ENCODE assay signal across 9 cellular contexts in the genomic region with DNA sequence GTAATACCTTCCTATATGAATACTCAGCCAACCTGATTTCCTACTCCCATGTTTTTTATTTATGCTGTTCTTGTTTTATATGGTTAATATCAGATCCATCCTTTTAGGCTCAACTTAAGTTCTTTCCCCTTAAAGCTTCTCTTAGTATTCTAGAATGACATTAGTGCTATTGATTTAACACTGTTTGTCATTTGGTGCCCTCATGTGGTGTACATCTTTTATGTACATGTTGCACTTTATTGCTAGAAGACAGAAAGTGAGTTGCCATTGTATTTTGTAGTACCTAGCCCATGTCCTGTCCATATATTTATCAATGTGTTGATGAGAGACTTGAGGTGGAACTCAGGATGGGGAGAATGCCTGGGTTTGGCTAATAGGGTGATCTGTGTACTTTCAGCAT. TPM values are rescaled to one million over a fixed set of nuclear protein-coding genes. Genes with fewer than 3 reads are reported as not detected.
DNase-seq lines count a peak whose midpoint lies in the region; ATAC-seq and TF ChIP-seq lines count a peak whose summit lies in the region.
"Had no signal": no experiment of that assay in that cellular context is flagged by ENCODE, and none has a peak within 500 bp of the region (broad histone marks: within the 10 kb centered on the region; RNA-seq: fewer than 3 reads in every experiment).

No MANE protein-coding gene starts in this region.

- DNase-seq in SIG-M5 treated with dmso at 0.1 percent for 504 hours (lab: John Stamatoyannopoulos, UW; ENCODE audit: unreplicated experiment) (peak; percentile 48), SIG-M5 (lab: John Stamatoyannopoulos, UW) (no peak), NAMALWA (ENCODE audit: low spot score) (peak; percentile 71), osteoblast (ENCODE audit: insufficient read length, low spot score, missing footprints) (peak; percentile 92), gastrocnemius medialis (no peak), cortex of kidney (lab: John Stamatoyannopoulos, UW) (no peak)

- peaks cover 15% of the 10 kb centered on the region for H3K27me3 Mint-ChIP-seq in brain

- intact Hi-C loops in gastrocnemius medialis (cut with DNase I; ENCODE audit: low total_unique reads) = no loop called here

- H3K36me3 Mint-ChIP-seq in brain = peaks cover 13% of the 10 kb centered on the region

- in situ Hi-C loops in gastrocnemius medialis (cut with MboI; ENCODE audit: low sequenced_read_pairs in 4 of 4) = loop anchor here in 2 of 4 donors (5.0 to 25.0 kb wide), 2 partner anchors 50 to 1295 kb away; partner anchors contain the start of genes CCDC142 (in 1 of the 2), CCT7 (in 1 of the 2), PRADC1 (in 1 of the 2) and TTC31 (in 1 of the 2)

- ATAC-seq in HG02642 (IDR thresholded peaks at IDR 0.05; ENCODE audit: poor library complexity, unreplicated experiment) = no peak
- no peak for ATAC-seq in gastrocnemius medialis

- H4K20me1 ChIP-seq in osteoblast (ENCODE audit: insufficient read depth, low read length) = peaks cover 13% of the 10 kb centered on the region

- H3K27ac Mint-ChIP-seq in brain = peak overlapping the region; percentile 2 to 83 (median 66)

- peaks cover 47% of the 10 kb centered on the region for H3K79me2 ChIP-seq in osteoblast (ENCODE audit: insufficient read depth, low read length)

- no peak for TF ChIP-seq POLR2A in gastrocnemius medialis (IDR thresholded peaks at IDR 0.05)

- H3K4me1 Mint-ChIP-seq in brain = peaks cover 39% of the 10 kb centered on the region

- TF ChIP-seq CTCF in brain (conservative IDR thresholded peaks at IDR 0.05) (peak; percentile 36), osteoblast (IDR thresholded peaks at IDR 0.05; ENCODE audit: extremely low read depth, low read depth, low read length) (peak; percentile 38), gastrocnemius medialis (IDR thresholded peaks at IDR 0.05 in 4 of 5, conservative IDR thresholded peaks at IDR 0.05 in 1 of 5) (no peak)

- peak overlapping the region; percentile 99 for H3K4me2 ChIP-seq in osteoblast (ENCODE audit: insufficient read depth, low read length)

- no peak overlapping the region for H2AFZ ChIP-seq in osteoblast (ENCODE audit: low read length)

- H3K27ac ChIP-seq in osteoblast (ENCODE audit: low read depth, low read length) = no peak overlapping the region
- no peak overlapping the region for H3K27ac ChIP-seq in gastrocnemius medialis
- H3K27ac ChIP-seq: SJSA1 had no signal

- peak overlapping the region; percentile 62 to 99 (median 89) for H3K4me3 Mint-ChIP-seq in brain

- H3K4me3 ChIP-seq in osteoblast (ENCODE audit: insufficient read depth, low read length) (no peak overlapping the region), gastrocnemius medialis (no peak overlapping the region)
- H3K4me3 ChIP-seq: SJSA1 had no signal

- H3K9me3 ChIP-seq in osteoblast (ENCODE audit: low read depth, low read length) = no peaks in the 10 kb centered on the region
- H3K9me3 ChIP-seq in gastrocnemius medialis = no peaks in the 10 kb centered on the region
- H3K9me3 ChIP-seq: SJSA1 had no signal

- no peaks in the 10 kb centered on the region for H3K9me3 Mint-ChIP-seq in brain

- H3K4me1 ChIP-seq in osteoblast (ENCODE audit: insufficient read depth, low read length) (peaks cover 29% of the 10 kb centered on the region), gastrocnemius medialis (peaks cover 19 to 28% of the 10 kb centered on the region in 2 donors)

- H3K36me3 ChIP-seq in osteoblast (ENCODE audit: insufficient read depth, low read length) (peaks cover 53% of the 10 kb centered on the region), gastrocnemius medialis (peaks cover 0 to 30% of the 10 kb centered on the region in 2 donors)

- H3K27me3 ChIP-seq in osteoblast (ENCODE audit: insufficient read depth, low read length) (no peaks in the 10 kb centered on the region), gastrocnemius medialis (no peaks in the 10 kb centered on the region)
- H3K27me3 ChIP-seq: SJSA1 had no signal

RNA-seq across cellular contexts. Expression of gene HTRA2, which starts 2.5 kb away (rescaled TPM):
- polyA plus RNA-seq in brain (ENCODE audit: insufficient read depth, low read depth, low replicate concordance) = 65.7 TPM
- total RNA-seq in osteoblast (51.8 and 53.6 TPM in 2 replicates), gastrocnemius medialis (10 to 100 TPM; 24.2 to 38.5 (median 29.4) TPM)

RNA-seq across cellular contexts. Expression of gene AUP1, which starts 2.7 kb away (rescaled TPM):
- polyA plus RNA-seq in brain (ENCODE audit: insufficient read depth, low read depth, low replicate concordance) = 77.9 TPM
- 82.9 and 86.3 TPM in 2 replicates for total RNA-seq in osteoblast
- 100 to 1,000 TPM; 112 to 148 (median 115) TPM for total RNA-seq in gastrocnemius medialis

RNA-seq across cellular contexts. Expression of gene DQX1, which starts 6.2 kb away (rescaled TPM):
- polyA plus RNA-seq in brain (ENCODE audit: insufficient read depth, low read depth, low replicate concordance) = not detected
- total RNA-seq in osteoblast (not detected in 2 replicates), gastrocnemius medialis (under 1 TPM in 1 of 4 donors, not detected in 3; 0.24 TPM)
- total RNA-seq: SJSA1 had no signal

RNA-seq across cellular contexts. Expression of gene TLX2, which starts 18.0 kb away (rescaled TPM):
- 0.20 TPM for polyA plus RNA-seq in brain (ENCODE audit: insufficient read depth, low read depth, low replicate concordance)
- under 0.01 and 0.36 TPM in 2 replicates for total RNA-seq in osteoblast
- total RNA-seq in gastrocnemius medialis = not detected
- total RNA-seq: SJSA1 had no signal

RNA-seq across cellular contexts. Expression of gene LOXL3, which starts 21.5 kb away (rescaled TPM):
- 4.9 TPM for polyA plus RNA-seq in brain (ENCODE audit: insufficient read depth, low read depth, low replicate concordance)
- total RNA-seq in osteoblast = 64.8 and 97.4 TPM in 2 replicates
- 1 to 10 TPM in 1 of 4 donors, under 1 TPM in 3; 0.65 to 1.3 (median 0.95) TPM for total RNA-seq in gastrocnemius medialis

Comparison
In these comparisons a context has a peak if more than half of its experiments do, and no peak if none do; other contexts are left out.
1. DNase-seq: peak in SIG-M5 treated with dmso at 0.1 percent for 504 hours (single experiment), NAMALWA (single experiment) and osteoblast (single experiment); none in SIG-M5 (single experiment), gastrocnemius medialis (0 of 2) and cortex of kidney (single experiment).
2. CTCF ChIP-seq: peak in brain (2 of 2) and osteoblast (single experiment); none in gastrocnemius medialis (0 of 5).